ENCODE assay signal across 16 cellular contexts in the genomic region with DNA sequence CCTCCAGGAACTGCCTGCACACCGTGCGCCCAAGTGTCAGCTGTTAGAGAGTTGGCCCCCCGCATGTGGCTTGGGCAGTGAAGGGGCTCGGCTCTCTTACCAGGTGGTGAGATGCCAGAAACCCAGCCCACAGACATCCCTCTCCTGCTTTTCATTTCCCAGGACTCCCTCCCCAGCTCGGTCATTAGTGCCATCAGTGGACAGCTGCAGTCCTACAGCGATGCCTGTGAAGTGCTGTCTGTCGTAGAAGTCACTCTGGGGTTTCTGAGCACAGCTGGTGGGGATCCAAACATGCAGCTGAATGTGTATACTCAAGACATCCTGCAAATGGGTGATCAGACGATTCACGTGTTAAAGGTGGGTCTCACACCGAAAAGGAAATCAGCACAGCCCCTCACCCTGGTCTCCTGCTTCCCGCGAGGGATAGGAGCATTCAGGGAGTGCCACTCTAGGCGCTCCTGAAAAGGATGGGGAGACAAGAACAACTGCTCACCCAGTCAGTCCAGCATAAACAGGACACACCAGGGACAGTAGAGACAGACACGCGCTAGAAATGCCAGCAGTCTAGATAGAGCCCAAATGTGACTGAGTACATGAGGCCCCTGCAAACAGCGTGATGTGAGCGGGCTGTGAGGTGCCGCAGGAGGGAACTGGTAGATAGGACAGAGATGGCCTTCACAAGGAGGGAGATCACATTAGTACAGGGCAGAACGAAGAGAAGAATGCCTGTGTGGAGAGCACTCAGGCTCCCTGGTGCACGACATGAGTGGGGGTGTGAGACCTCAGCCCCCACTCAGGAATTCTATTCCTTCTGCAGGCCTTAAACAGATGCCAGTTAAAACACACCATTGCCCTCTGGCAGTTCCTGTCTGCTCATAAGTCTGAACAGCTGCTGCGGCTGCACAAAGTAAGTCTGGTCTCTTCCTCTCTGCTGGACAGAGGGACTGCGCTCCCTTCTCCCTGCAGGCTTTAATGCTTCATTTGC. TPM values are rescaled to one million over a fixed set of nuclear protein-coding genes. Genes with fewer than 3 reads are reported as not detected.
DNase-seq lines count a peak whose midpoint lies in the region; ATAC-seq lines count a peak whose summit lies in the region.
"Had no signal": no experiment of that assay in that cellular context is flagged by ENCODE, and none has a peak within 500 bp of the region (broad histone marks: within the 10 kb centered on the region; RNA-seq: fewer than 3 reads in every experiment).

No MANE protein-coding gene starts in this region.

- POLR2A ChIA-PET in activated CD4-positive, alpha-beta T cell treated with anti-CD3 and anti-CD28 coated beads for 36 hours (lab: Charles Lee), result no interaction called here
- POLR2A ChIA-PET in activated CD4-positive, alpha-beta memory T cell treated with anti-CD3 and anti-CD28 coated beads, Interleukin-2, amount 10 ng/mL, durations not matched to agents 7 days and 5 days (lab: Charles Lee), result no interaction called here

- intact Hi-C loops in activated CD4-positive, alpha-beta T cell treated with anti-CD3 and anti-CD28 coated beads for 36 hours (cut with DNase I, micrococcal nuclease), result loop anchor here in 1 of 2 experiments (10.0 kb wide), 1 partner anchor 195 kb away; no protein-coding TSS in a partner anchor

- peaks cover 72% of the 10 kb centered on the region for H3K36me3 Mint-ChIP-seq in activated CD4-positive, alpha-beta T cell treated with anti-CD3 and anti-CD28 coated beads for 36 hours (ENCODE audit: low read depth)
- H3K36me3 Mint-ChIP-seq in activated CD4-positive, alpha-beta memory T cell treated with anti-CD3 and anti-CD28 coated beads, Interleukin-2, amount 10 ng/mL, durations not matched to agents 7 days and 5 days (ENCODE audit: low read depth), result peaks cover 92% of the 10 kb centered on the region

- H3K4me3 Mint-ChIP-seq in activated CD4-positive, alpha-beta T cell treated with anti-CD3 and anti-CD28 coated beads for 36 hours, result no peak overlapping the region
- H3K4me3 Mint-ChIP-seq in activated CD4-positive, alpha-beta memory T cell treated with anti-CD3 and anti-CD28 coated beads, Interleukin-2, amount 10 ng/mL, durations not matched to agents 7 days and 5 days, result no peak overlapping the region
- H3K4me3 Mint-ChIP-seq: CD8-positive, alpha-beta T cell had no signal

- H3K4me3 ChIP-seq in skeletal muscle cell (ENCODE audit: low read depth, low read length), result no peak overlapping the region
- H3K4me3 ChIP-seq: GM23248 had no signal

- H3K4me1 Mint-ChIP-seq in activated CD4-positive, alpha-beta T cell treated with anti-CD3 and anti-CD28 coated beads for 36 hours, result no peaks in the 10 kb centered on the region
- H3K4me1 Mint-ChIP-seq in activated CD4-positive, alpha-beta memory T cell treated with anti-CD3 and anti-CD28 coated beads, Interleukin-2, amount 10 ng/mL, durations not matched to agents 7 days and 5 days, result peaks cover 10% of the 10 kb centered on the region

- no peaks in the 10 kb centered on the region for H3K9me3 Mint-ChIP-seq in activated CD4-positive, alpha-beta T cell treated with anti-CD3 and anti-CD28 coated beads for 36 hours (ENCODE audit: low read depth)
- no peaks in the 10 kb centered on the region for H3K9me3 Mint-ChIP-seq in activated CD4-positive, alpha-beta memory T cell treated with anti-CD3 and anti-CD28 coated beads, Interleukin-2, amount 10 ng/mL, durations not matched to agents 7 days and 5 days
- H3K9me3 Mint-ChIP-seq: CD8-positive, alpha-beta T cell had no signal

- ATAC-seq in activated CD4-positive, alpha-beta T cell treated with anti-CD3 and anti-CD28 coated beads for 36 hours, result no peak
- ATAC-seq: CD8-positive, alpha-beta T cell; left lobe of liver had no signal

- no peaks in the 10 kb centered on the region for H3K27me3 Mint-ChIP-seq in activated CD4-positive, alpha-beta T cell treated with anti-CD3 and anti-CD28 coated beads for 36 hours
- H3K27me3 Mint-ChIP-seq in activated CD4-positive, alpha-beta memory T cell treated with anti-CD3 and anti-CD28 coated beads, Interleukin-2, amount 10 ng/mL, durations not matched to agents 7 days and 5 days, result no peaks in the 10 kb centered on the region

- CTCF ChIA-PET in activated CD4-positive, alpha-beta T cell treated with anti-CD3 and anti-CD28 coated beads for 36 hours (lab: Charles Lee), result interaction anchor here (0.7 kb wide), 2 partner anchors 11 to 16 kb away, joined by 3 read pairs; no protein-coding TSS in a partner anchor
- CTCF ChIA-PET in activated CD4-positive, alpha-beta memory T cell treated with anti-CD3 and anti-CD28 coated beads, Interleukin-2, amount 10 ng/mL, durations not matched to agents 7 days and 5 days (lab: Charles Lee), result no interaction called here

- DNase-seq in activated CD4-positive, alpha-beta T cell treated with anti-CD3 and anti-CD28 coated beads for 36 hours, result no peak
- DNase-seq in activated CD4-positive, alpha-beta T cell treated with anti-CD3 and anti-CD28 coated beads for 4 hours, result no peak
- DNase-seq in activated CD4-positive, alpha-beta memory T cell treated with anti-CD3 and anti-CD28 coated beads, Interleukin-2, amount 10 ng/mL, durations not matched to agents 7 days and 5 days, result no peak
- DNase-seq in iris pigment epithelial cell (ENCODE audit: low read depth) (peak; percentile 25), skeletal muscle cell (ENCODE audit: low read depth) (peak; percentile 22), HK-2 (ENCODE audit: unreplicated experiment) (no peak), AG08396 (ENCODE audit: low spot score) (no peak), SIG-M5 treated with dmso at 0.1 percent for 504 hours (lab: John Stamatoyannopoulos, UW; ENCODE audit: unreplicated experiment) (no peak)
- DNase-seq: activated CD4-positive, alpha-beta T cell treated with anti-CD3 and anti-CD28 coated beads, Interleukin-2, amount 50 U/mL, for 4 hours; CD8-positive, alpha-beta T cell; EL; GM23248; Kasumi-1; NCI-H1417 treated with DMSO at 0.1 percent for 48 hours; T-helper 9 cell had no signal

- H3K27ac Mint-ChIP-seq in activated CD4-positive, alpha-beta T cell treated with anti-CD3 and anti-CD28 coated beads for 36 hours, result peak overlapping the region; percentile 6
- peak overlapping the region; percentile 48 for H3K27ac Mint-ChIP-seq in activated CD4-positive, alpha-beta memory T cell treated with anti-CD3 and anti-CD28 coated beads, Interleukin-2, amount 10 ng/mL, durations not matched to agents 7 days and 5 days

RNA-seq across cellular contexts. Expression of gene ENDOV, which starts 25.7 kb away (rescaled TPM):
- total RNA-seq in activated CD4-positive, alpha-beta T cell treated with anti-CD3 and anti-CD28 coated beads for 36 hours, result 10 to 100 TPM; 12.3 to 13.0 TPM
- 10 to 100 TPM; 14.2 to 16.2 TPM for total RNA-seq in activated CD4-positive, alpha-beta memory T cell treated with anti-CD3 and anti-CD28 coated beads, Interleukin-2, amount 10 ng/mL, durations not matched to agents 7 days and 5 days

Comparison
In these comparisons a context has a peak if more than half of its experiments do, and no peak if none do; other contexts are left out.
1. DNase-seq: peak in iris pigment epithelial cell (single experiment) and skeletal muscle cell (single experiment); none in activated CD4-positive, alpha-beta T cell treated with anti-CD3 and anti-CD28 coated beads for 36 hours (single experiment), activated CD4-positive, alpha-beta T cell treated with anti-CD3 and anti-CD28 coated beads for 4 hours (0 of 2), activated CD4-positive, alpha-beta memory T cell treated with anti-CD3 and anti-CD28 coated beads, Interleukin-2, amount 10 ng/mL, durations not matched to agents 7 days and 5 days (single experiment), HK-2 (single experiment), AG08396 (single experiment) and SIG-M5 treated with dmso at 0.1 percent for 504 hours (single experiment).